24 cellular contexts compared by ENCODE assay signal in genomic region chr12:125100551-125101434, GRCh38. TPM values are rescaled to one million over a fixed set of nuclear protein-coding genes. Genes with fewer than 3 reads are reported as not detected.
A peak's percentile ranks its signal among the peaks of the same experiment; 100 is the strongest.
DNase-seq lines count a peak whose midpoint lies in the region; FAIRE-seq and TF ChIP-seq lines count a peak whose summit lies in the region.
"Had no signal": no experiment of that assay in that cellular context is flagged by ENCODE, and none has a peak within 500 bp of the region (broad histone marks: within the 10 kb centered on the region; RNA-seq: fewer than 3 reads in every experiment).

No MANE protein-coding gene starts in this region.

- peak; percentile 3 to 34 for DNase-seq in NCI-H524 (lab: John Stamatoyannopoulos, UW)
- DNase-seq in NCI-H524 treated with DMSO at 0.1 percent for 48 hours (lab: John Stamatoyannopoulos, UW) = no peak
- DNase-seq in keratinocyte (ENCODE audit: low read depth, low spot score) = no peak
- no peak for DNase-seq in GM03348 (ENCODE audit: low spot score)
- no peak for DNase-seq in NCI-H2196 (lab: John Stamatoyannopoulos, UW; ENCODE audit: unreplicated experiment)
- no peak for DNase-seq in NCI-H526 treated with DMSO at 0.1 percent for 48 hours (lab: John Stamatoyannopoulos, UW)
- no peak for DNase-seq in NCI-H1092 (lab: John Stamatoyannopoulos, UW)
- DNase-seq: activated CD4-positive, CD25-positive, alpha-beta regulatory T cell; activated CD8-positive, alpha-beta T cell treated with anti-CD3 and anti-CD28 coated beads, Interleukin-2, amount 10 ng/mL, durations not matched to agents 7 days and 5 days; activated naive CD4-positive, alpha-beta T cell treated with anti-CD3 and anti-CD28 coated beads, Interleukin-2, amount 10 ng/mL, durations not matched to agents 7 days and 5 days; activated T-cell treated with anti-CD3 and anti-CD28 coated beads, Interleukin-2, amount 50 U/mL, for 24 hours; aorta; C1 segment of cervical spinal cord; cerebellar nuclear complex; effector CD4-positive, alpha-beta T cell; midbrain; NCI-H1436 treated with DMSO at 0.1 percent for 48 hours; NK-92 treated with Interleukin-12 subunit alpha and Interleukin-12 subunit beta, amount 100 ng/mL, for 24 hours; SK-N-SH; stimulated activated CD4-positive, alpha-beta T cell treated with anti-CD3 and anti-CD28 coated beads, Interleukin-4, amount 100 ng/mL, for 24 hours; upper lobe of left lung had no signal

- H3K4me3 ChIP-seq in keratinocyte (ENCODE audit: control insufficient read depth in 2 of 3, extremely low read depth in 1 of 3, insufficient read depth in 2 of 3, low read depth in 1 of 3, low read length in 3 of 3) = no peak overlapping the region
- H3K4me3 ChIP-seq: upper lobe of left lung had no signal

- no peaks in the 10 kb centered on the region for H3K9me1 ChIP-seq in keratinocyte (ENCODE audit: control insufficient read depth, extremely low read depth, insufficient read depth, low read length)

- no peaks in the 10 kb centered on the region for H3K9me3 ChIP-seq in keratinocyte (ENCODE audit: control insufficient read depth, low read depth, low read length)
- H3K9me3 ChIP-seq: SK-N-SH, upper lobe of left lung had no signal

- H3K4me1 ChIP-seq in keratinocyte (ENCODE audit: control insufficient read depth, extremely low read depth, insufficient read depth, low read length) = peaks cover 14% of the 10 kb centered on the region

- H3K4me2 ChIP-seq in keratinocyte (ENCODE audit: control insufficient read depth, extremely low read depth, insufficient read depth, low read depth, low read length) = peak overlapping the region; percentile 12
- H3K4me2 ChIP-seq: SK-N-SH had no signal

- no peak for FAIRE-seq in keratinocyte (lab: Jason Lieb, UNC)
- FAIRE-seq: A204.1, RCC 7860 had no signal

- no peak overlapping the region for H3K9ac ChIP-seq in keratinocyte (ENCODE audit: control insufficient read depth, extremely low read depth, insufficient read depth, low read length)
- H3K9ac ChIP-seq: SK-N-SH had no signal

- peak overlapping the region; percentile 46; the same call in 1 of the 2 replicates for H3K27ac ChIP-seq in VCaP
- H3K27ac ChIP-seq in keratinocyte (ENCODE audit: control insufficient read depth, insufficient read depth, low read length) = no peak overlapping the region
- H3K27ac ChIP-seq: upper lobe of left lung had no signal

- H4K20me1 ChIP-seq in keratinocyte (ENCODE audit: control insufficient read depth, extremely low read depth, insufficient read depth, low read length) = no peaks in the 10 kb centered on the region

- no peaks in the 10 kb centered on the region for H3K27me3 ChIP-seq in keratinocyte (ENCODE audit: control insufficient read depth, extremely low read depth, insufficient read depth, low read length)
- H3K27me3 ChIP-seq: upper lobe of left lung had no signal

- dilution Hi-C loops in keratinocyte (cut with MboI; ENCODE audit: extremely low pct_ligation_motif_present, low sequenced_read_pairs) = no loop called here

- peaks cover 5% of the 10 kb centered on the region for H3K79me2 ChIP-seq in keratinocyte (ENCODE audit: control insufficient read depth, insufficient read depth, low read length)

- peaks cover 19 to 20% of the 10 kb centered on the region in 2 experiments for H3K36me3 ChIP-seq in keratinocyte (ENCODE audit: control insufficient read depth in 2 of 2, extremely low read depth in 1 of 2, insufficient read depth in 2 of 2, low read length in 2 of 2)

- H2AFZ ChIP-seq in keratinocyte (ENCODE audit: control insufficient read depth, low read length) = no peak overlapping the region

- TF ChIP-seq CTCF in VCaP (conservative IDR thresholded peaks at IDR 0.05) = no peak
- TF ChIP-seq CTCF in keratinocyte (optimal IDR thresholded peaks at IDR 0.05 in 1 of 3, IDR thresholded peaks at IDR 0.05 in 1 of 3, conservative IDR thresholded peaks at IDR 0.05 in 1 of 3; ENCODE audit: extremely low read depth in 1 of 3, insufficient read depth in 2 of 3, low read length in 3 of 3) = no peak

RNA-seq across cellular contexts. Expression of gene AACS, which starts 35.6 kb away (rescaled TPM):
- 23.9 to 37.8 TPM (median 27.0 TPM) in 3 replicates for polyA plus RNA-seq in keratinocyte
- 13.5 TPM for polyA plus RNA-seq in keratinocyte (2011; ENCODE audit: low read depth)
- polyA plus RNA-seq in keratinocyte (2011; cell fraction: cytosol; rRNA removed) = 23.5 and 30.2 TPM in 2 replicates
- 57.6 and 63.0 TPM in 2 replicates for polyA plus RNA-seq in keratinocyte (2011; cell fraction: nucleus; rRNA removed)
- 25.9 and 37.1 TPM in 2 replicates for polyA plus RNA-seq in keratinocyte (2012; ENCODE audit: low replicate concordance)
- polyA minus RNA-seq in keratinocyte = 35.8 to 66.5 TPM (median 56.4 TPM) in 3 replicates
- polyA minus RNA-seq in keratinocyte (2011; cell fraction: cytosol; rRNA and poly(A)+ RNA removed) = 29.4 TPM
- polyA minus RNA-seq in keratinocyte (2011; cell fraction: nucleus; rRNA and poly(A)+ RNA removed) = 28.7 and 33.9 TPM in 2 replicates

Comparison
In these comparisons a context has a peak if more than half of its experiments do, and no peak if none do; other contexts are left out.
1. DNase-seq: peak in NCI-H524 (2 of 2); none in NCI-H524 treated with DMSO at 0.1 percent for 48 hours (single experiment), keratinocyte (single experiment), GM03348 (single experiment), NCI-H2196 (single experiment), NCI-H526 treated with DMSO at 0.1 percent for 48 hours (single experiment) and NCI-H1092 (single experiment).